Comparison of ENCODE assay signal across 12 cellular contexts in genomic region chr4:26330946-26331345, GRCh38. TPM values are rescaled to one million over a fixed set of nuclear protein-coding genes. Genes with fewer than 3 reads are reported as not detected.
DNase-seq lines count a peak whose midpoint lies in the region; ATAC-seq and TF ChIP-seq lines count a peak whose summit lies in the region.
"Had no signal": no experiment of that assay in that cellular context is flagged by ENCODE, and none has a peak within 500 bp of the region (broad histone marks: within the 10 kb centered on the region; RNA-seq: fewer than 3 reads in every experiment).

No MANE protein-coding gene starts in this region.

- H3K27me3 ChIP-seq in heart left ventricle (no peaks in the 10 kb centered on the region), endocrine pancreas (ENCODE audit: control insufficient read depth, insufficient read depth, low read length) (no peaks in the 10 kb centered on the region), thyroid gland (no peaks in the 10 kb centered on the region), body of pancreas (no peaks in the 10 kb centered on the region)

- ATAC-seq in heart left ventricle: peak in 3 of 4 donors; percentile 36 to 39 (median 38)
- no peak for ATAC-seq in body of pancreas
- ATAC-seq in GM19395 (IDR thresholded peaks at IDR 0.05; ENCODE audit: unreplicated experiment): no peak

- TF ChIP-seq POLR2A in heart left ventricle (IDR thresholded peaks at IDR 0.05): no peak
- no peak for TF ChIP-seq POLR2A in thyroid gland (IDR thresholded peaks at IDR 0.05)
- no peak for TF ChIP-seq POLR2A in body of pancreas (IDR thresholded peaks at IDR 0.05)

- H3K4me3 ChIP-seq in heart left ventricle: no peak overlapping the region
- H3K4me3 ChIP-seq in endocrine pancreas (ENCODE audit: control insufficient read depth, insufficient read depth, low read length): peak overlapping the region; percentile 53
- H3K4me3 ChIP-seq in thyroid gland (replicated peaks in 1 of 3): no peak overlapping the region
- no peak overlapping the region for H3K4me3 ChIP-seq in body of pancreas
- H3K4me3 ChIP-seq: psoas muscle had no signal

- DNase-seq in heart left ventricle (no peak), cardiac septum (ENCODE audit: low spot score) (no peak), NCI-H69 (lab: John Stamatoyannopoulos, UW) (peak; percentile 78), thyroid gland (peak; percentile 74 to 76), body of pancreas (no peak)
- DNase-seq in activated CD4-positive, CD25-positive, alpha-beta regulatory T cell treated with anti-CD3 and anti-CD28 coated beads, Interleukin-2, amount 50 U/mL, for 72 hours: no peak
- DNase-seq: activated naive CD4-positive, alpha-beta T cell; psoas muscle; SHP77 treated with DMSO at 0.1 percent for 48 hours; stimulated activated CD4-positive, alpha-beta T cell treated with anti-CD3 and anti-CD28 coated beads, Interleukin-4, amount 100 ng/mL, for 4 hours had no signal

- no peak for TF ChIP-seq CTCF in heart left ventricle (IDR thresholded peaks at IDR 0.05)
- no peak for TF ChIP-seq CTCF in thyroid gland (IDR thresholded peaks at IDR 0.05)
- no peak for TF ChIP-seq CTCF in body of pancreas (IDR thresholded peaks at IDR 0.05)

- no peaks in the 10 kb centered on the region for H3K36me3 ChIP-seq in heart left ventricle
- no peaks in the 10 kb centered on the region for H3K36me3 ChIP-seq in endocrine pancreas (ENCODE audit: control insufficient read depth, insufficient read depth, low read length)
- no peaks in the 10 kb centered on the region for H3K36me3 ChIP-seq in thyroid gland
- H3K36me3 ChIP-seq in body of pancreas (replicated peaks in 1 of 2; ENCODE audit: insufficient read depth in 1 of 2, low read depth in 2 of 2): no peaks in the 10 kb centered on the region

- H3K27ac ChIP-seq in heart left ventricle (no peak overlapping the region), thyroid gland (peak overlapping the region; percentile 60 to 72 (median 67)), body of pancreas (no peak overlapping the region)

- intact Hi-C loops in heart left ventricle (cut with DNase I) (loop anchor here (1.0 to 10.0 kb wide), 6 partner anchors 76 to 384 kb away; no protein-coding TSS in a partner anchor), cardiac septum (cut with DNase I) (loop anchor here (2.0 kb wide), 1 partner anchor 80 kb away; no protein-coding TSS in a partner anchor), thyroid gland (cut with DNase I) (loop anchor here (5.0 to 10.0 kb wide), 2 partner anchors 81 to 306 kb away; no protein-coding TSS in a partner anchor), body of pancreas (cut with DNase I) (loop anchor here (10.0 kb wide), 1 partner anchor 74 kb away; no protein-coding TSS in a partner anchor)

- WGBS in heart left ventricle, 4 donors: 58 to 75% (median 71%) methylated on average over 6 of the region's 6 CpGs
- 31 to 46% methylated on average over 6 of the region's 6 CpGs for WGBS in thyroid gland, 2 donors
- 66 to 81% methylated on average over 6 of the region's 6 CpGs for WGBS in body of pancreas, 2 donors

- no peak overlapping the region for H3K9ac ChIP-seq in endocrine pancreas (ENCODE audit: control insufficient read depth, insufficient read depth, low read length)

- H3K4me1 ChIP-seq in heart left ventricle: peaks cover 0 to 55% (median 19%) of the 10 kb centered on the region in 12 donors
- H3K4me1 ChIP-seq in endocrine pancreas (ENCODE audit: control insufficient read depth, insufficient read depth, low read length): peaks cover 5% of the 10 kb centered on the region
- peaks cover 21 to 26% of the 10 kb centered on the region in 2 donors for H3K4me1 ChIP-seq in thyroid gland
- peaks cover 29% of the 10 kb centered on the region for H3K4me1 ChIP-seq in body of pancreas

- H3K9me3 ChIP-seq in heart left ventricle: no peaks in the 10 kb centered on the region
- no peaks in the 10 kb centered on the region for H3K9me3 ChIP-seq in endocrine pancreas (ENCODE audit: control insufficient read depth, low read length)
- no peaks in the 10 kb centered on the region for H3K9me3 ChIP-seq in thyroid gland
- no peaks in the 10 kb centered on the region for H3K9me3 ChIP-seq in body of pancreas
- H3K9me3 ChIP-seq: psoas muscle had no signal

RNA-seq across cellular contexts. Expression of gene RBPJ, which starts 10.1 kb away (rescaled TPM):
- total RNA-seq in heart left ventricle (10 to 100 TPM; 29.7 to 84.3 (median 38.0) TPM), cardiac septum (38.2 TPM), thyroid gland (10 to 100 TPM; 60.4 to 99.3 (median 78.5) TPM), body of pancreas (10 to 100 TPM; 32.7 to 37.9 TPM)
- polyA plus RNA-seq in heart left ventricle: 10 to 100 TPM; 21.9 to 27.7 TPM

Comparison
In these comparisons a context has a peak if more than half of its experiments do, and no peak if none do; other contexts are left out.
1. ATAC-seq: peak in heart left ventricle (3 of 4); none in body of pancreas (single experiment) and GM19395 (single experiment).
2. DNase-seq: peak in NCI-H69 (single experiment) and thyroid gland (2 of 2); none in heart left ventricle (0 of 5), cardiac septum (single experiment), body of pancreas (0 of 4) and activated CD4-positive, CD25-positive, alpha-beta regulatory T cell treated with anti-CD3 and anti-CD28 coated beads, Interleukin-2, amount 50 U/mL, for 72 hours (single experiment).
3. H3K27ac ChIP-seq: peak in thyroid gland (3 of 3); none in heart left ventricle (0 of 12) and body of pancreas (0 of 4).